In the genomic region with DNA sequence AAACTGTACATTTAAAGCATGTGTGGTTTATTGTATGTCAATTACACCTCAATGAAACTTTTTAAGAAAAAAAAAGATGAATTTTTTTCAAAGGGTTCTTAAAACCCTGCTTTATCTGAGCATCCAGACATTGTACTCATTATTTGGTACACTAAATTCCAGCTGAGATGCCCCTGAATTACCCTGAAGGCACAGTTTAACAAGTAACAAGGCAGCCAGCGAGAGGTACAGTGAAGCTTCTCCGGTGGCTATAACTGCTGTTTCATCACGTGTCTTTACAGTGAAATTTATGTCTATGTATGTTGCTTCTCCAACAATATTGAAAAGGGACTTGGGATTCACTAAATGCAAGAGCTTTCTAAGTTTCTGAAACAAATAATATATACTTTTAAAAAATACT, we compare ENCODE assay signal across 1 cellular context.
TF ChIP-seq lines count a peak whose summit lies in the region.

No MANE protein-coding gene starts in this region.

TF ChIP-seq in K562, 482 proteins besides CTCF, POLR2A, EP300 and RAD21:
- no peak for TF ChIP-seq RBM34 (IDR thresholded peaks at IDR 0.05; ENCODE audit: borderline replicate concordance, insufficient read depth, low read length)
- TF ChIP-seq, protein P1, sequence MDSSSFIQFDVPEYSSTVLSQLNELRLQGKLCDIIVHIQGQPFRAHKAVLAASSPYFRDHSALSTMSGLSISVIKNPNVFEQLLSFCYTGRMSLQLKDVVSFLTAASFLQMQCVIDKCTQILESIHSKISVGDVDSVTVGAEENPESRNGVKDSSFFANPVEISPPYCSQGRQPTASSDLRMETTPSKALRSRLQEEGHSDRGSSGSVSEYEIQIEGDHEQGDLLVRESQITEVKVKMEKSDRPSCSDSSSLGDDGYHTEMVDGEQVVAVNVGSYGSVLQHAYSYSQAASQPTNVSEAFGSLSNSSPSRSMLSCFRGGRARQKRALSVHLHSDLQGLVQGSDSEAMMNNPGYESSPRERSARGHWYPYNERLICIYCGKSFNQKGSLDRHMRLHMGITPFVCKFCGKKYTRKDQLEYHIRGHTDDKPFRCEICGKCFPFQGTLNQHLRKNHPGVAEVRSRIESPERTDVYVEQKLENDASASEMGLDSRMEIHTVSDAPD (CRISPR knock-in tag; IDR thresholded peaks at IDR 0.05), result no peak
- TF ChIP-seq HNRNPL (IDR thresholded peaks at IDR 0.05; ENCODE audit: low read depth, low read length), result no peak
- TF ChIP-seq BRD4 (IDR thresholded peaks at IDR 0.05), result no peak
- no peak for TF ChIP-seq IFI16 (CRISPR knock-in tag; IDR thresholded peaks at IDR 0.05)
- no peak for TF ChIP-seq ZKSCAN8 (CRISPR knock-in tag; IDR thresholded peaks at IDR 0.05)
- no peak for TF ChIP-seq HDAC2 (IDR thresholded peaks at IDR 0.05)
- no peak for TF ChIP-seq SPI1 (IDR thresholded peaks at IDR 0.05; ENCODE audit: borderline replicate concordance, low read depth, low read length)
- TF ChIP-seq SETDB1 (IDR thresholded peaks at IDR 0.05; ENCODE audit: low read length), result no peak
